24 cellular contexts compared by ENCODE assay signal in genomic region chr3:42182555-42182954, GRCh38.
DNase-seq lines count a peak whose midpoint lies in the region; ATAC-seq and TF ChIP-seq lines count a peak whose summit lies in the region.
"Had no signal": no experiment of that assay in that cellular context is flagged by ENCODE, and none has a peak within 500 bp of the region (broad histone marks: within the 10 kb centered on the region; RNA-seq: fewer than 3 reads in every experiment).

No MANE protein-coding gene starts in this region.

- H3K4me3 ChIP-seq in GM23338 (no peak overlapping the region), gastrocnemius medialis (no peak overlapping the region), OCI-LY7 (ENCODE audit: low read depth, low read length, poor library complexity, severe bottlenecking) (no peak overlapping the region)
- H3K4me3 ChIP-seq: dorsolateral prefrontal cortex, HAP-1, transverse colon had no signal

- in situ Hi-C loops in gastrocnemius medialis (cut with MboI; ENCODE audit: low sequenced_read_pairs in 4 of 4), result loop anchor here in 2 of 4 donors (25.0 kb wide), 1 partner anchor 170 kb away; no protein-coding TSS in a partner anchor

- CTCF ChIA-PET in HEK293T (lab: Yijun Ruan, JAX) (interaction anchor here (0.9 kb wide), 1 partner anchor 9 kb away, joined by 4 read pairs; no protein-coding TSS in a partner anchor), OCI-LY7 (lab: Charles Lee; ENCODE audit: unreplicated experiment) (no interaction called here)

- TF ChIP-seq POLR2A in gastrocnemius medialis (IDR thresholded peaks at IDR 0.05), result no peak

- intact Hi-C loops in gastrocnemius medialis (cut with DNase I; ENCODE audit: low total_unique reads), result no loop called here
- intact Hi-C loops in OCI-LY7 (cut with micrococcal nuclease; ENCODE audit: unreplicated experiment), result no loop called here

- peaks cover 6% of the 10 kb centered on the region for H3K27me3 Mint-ChIP-seq in GM23338 (ENCODE audit: insufficient read depth, low read depth, poor library complexity)
- H3K27me3 Mint-ChIP-seq: stimulated activated naive CD8-positive, alpha-beta T cell treated with anti-CD3 and anti-CD28 coated beads, Interleukin-15, amount 100 ng/mL, for 72 hours had no signal

- peaks cover 27% of the 10 kb centered on the region for H3K4me1 Mint-ChIP-seq in GM23338

- H3F3A ChIP-seq in GM23338 (replicated peaks; ENCODE audit: low read depth), result no peaks in the 10 kb centered on the region

- no peak overlapping the region for H3K4me3 Mint-ChIP-seq in GM23338
- H3K4me3 Mint-ChIP-seq: activated T-cell treated with anti-CD3 and anti-CD28 coated beads, Interleukin-2, amount 50 U/mL, for 4 hours; neural crest cell; stimulated activated naive CD8-positive, alpha-beta T cell treated with anti-CD3 and anti-CD28 coated beads, Interleukin-15, amount 100 ng/mL, for 72 hours had no signal

- H3K9me3 Mint-ChIP-seq in GM23338, result no peaks in the 10 kb centered on the region; the same call in 2 of the 3 replicates
- H3K9me3 Mint-ChIP-seq: activated T-cell treated with anti-CD3 and anti-CD28 coated beads, Interleukin-2, amount 50 U/mL, for 4 hours; neural crest cell; stimulated activated naive CD8-positive, alpha-beta T cell treated with anti-CD3 and anti-CD28 coated beads, Interleukin-15, amount 100 ng/mL, for 72 hours had no signal

- peak; percentile 38 for DNase-seq in activated effector memory CD4-positive, alpha-beta T cell treated with anti-CD3 and anti-CD28 coated beads, Interleukin-2, amount 50 U/mL, for 16 hours
- DNase-seq in activated effector memory CD4-positive, alpha-beta T cell treated with Interleukin-2 at 50 U/mL for 16 hours, result no peak
- DNase-seq in GM23338 (ENCODE audit: low spot score) (no peak), fibroblast of peridontal ligament (ENCODE audit: extremely low read depth) (peak; percentile 78), gastrocnemius medialis (no peak), HEK293T (ENCODE audit: extremely low spot score) (no peak), C1 segment of cervical spinal cord (lab: John Stamatoyannopoulos, UW) (no peak), OCI-LY7 (ENCODE audit: low spot score) (no peak)
- DNase-seq: activated CD4-positive, alpha-beta T cell treated with anti-CD3 and anti-CD28 coated beads for 4 hours; activated naive CD4-positive, alpha-beta T cell treated with Interleukin-2 at 50 U/mL for 16 hours; activated T-cell treated with anti-CD3 and anti-CD28 coated beads, Interleukin-2, amount 50 U/mL, for 4 hours; amniotic stem cell; BE2C; COR-L47; dorsolateral prefrontal cortex; KG1; NCI-H1436; NCI-H524; NK-92 treated with Interleukin-12 subunit alpha and Interleukin-12 subunit beta, amount 100 ng/mL, for 24 hours; stimulated activated naive CD8-positive, alpha-beta T cell treated with anti-CD3 and anti-CD28 coated beads, Interleukin-15, amount 100 ng/mL, for 72 hours; transverse colon had no signal

- H3K4me2 ChIP-seq in GM23338 (no peak overlapping the region), OCI-LY7 (ENCODE audit: low read length) (no peak overlapping the region)

- BruUV-seq in OCI-LY7 (replicated peaks; lab: Mats Ljungman, UMichigan), result no TSS peak

- no peaks in the 10 kb centered on the region for H3K9me3 ChIP-seq in gastrocnemius medialis
- no peaks in the 10 kb centered on the region for H3K9me3 ChIP-seq in OCI-LY7 (ENCODE audit: low read length)
- H3K9me3 ChIP-seq: BE2C, HAP-1, transverse colon had no signal

- H3K4me1 ChIP-seq in GM23338 (ENCODE audit: insufficient read depth), result peaks cover 23% of the 10 kb centered on the region
- H3K4me1 ChIP-seq in gastrocnemius medialis, result peaks cover 42 to 59% of the 10 kb centered on the region in 2 donors
- peaks cover 37% of the 10 kb centered on the region for H3K4me1 ChIP-seq in OCI-LY7 (ENCODE audit: insufficient read depth, low read length, poor library complexity, severe bottlenecking)
- H3K4me1 ChIP-seq: BE2C had no signal

- H3K79me2 ChIP-seq in GM23338 (replicated peaks; ENCODE audit: insufficient read depth), result peaks cover 18% of the 10 kb centered on the region
- peaks cover 42% of the 10 kb centered on the region; the same call in 1 of the 2 replicates for H3K79me2 ChIP-seq in OCI-LY7 (ENCODE audit: insufficient read depth, low read depth, low read length)

- H3K27ac Mint-ChIP-seq in GM23338, result no peak overlapping the region

- POLR2A ChIA-PET in HEK293T (lab: Yijun Ruan, JAX) (no interaction called here), OCI-LY7 (lab: Charles Lee) (interaction anchor here (1.0 kb wide), 1 partner anchor 10 kb away, joined by 4 read pairs; no protein-coding TSS in a partner anchor)

- H3K36me3 ChIP-seq in GM23338 (ENCODE audit: insufficient read depth) (no peaks in the 10 kb centered on the region; the same call in 1 of the 2 replicates), gastrocnemius medialis (no peaks in the 10 kb centered on the region), OCI-LY7 (ENCODE audit: insufficient read depth, low read length) (peaks cover 70% of the 10 kb centered on the region)
- H3K36me3 ChIP-seq: BE2C, HAP-1 had no signal

- H2AFZ ChIP-seq in GM23338 (no peak overlapping the region), OCI-LY7 (ENCODE audit: low read length) (no peak overlapping the region)

- ATAC-seq in GM23338, result no peak
- ATAC-seq in gastrocnemius medialis, result no peak
- ATAC-seq: activated T-cell treated with anti-CD3 and anti-CD28 coated beads, Interleukin-2, amount 50 U/mL, for 4 hours; sciatic nerve; stimulated activated naive CD8-positive, alpha-beta T cell treated with anti-CD3 and anti-CD28 coated beads, Interleukin-15, amount 100 ng/mL, for 72 hours had no signal

- H3K27ac ChIP-seq in GM23338 (ENCODE audit: low read depth), result peak overlapping the region; percentile 80; the same call in 1 of the 2 replicates
- H3K27ac ChIP-seq in gastrocnemius medialis, result peak overlapping the region; percentile 21 to 50 (median 39)
- no peak overlapping the region for H3K27ac ChIP-seq in OCI-LY7 (ENCODE audit: low read depth, low read length, poor library complexity, severe bottlenecking)

- H3K36me3 Mint-ChIP-seq in GM23338 (ENCODE audit: low read depth), result peaks cover 18% of the 10 kb centered on the region

- no peak for TF ChIP-seq CTCF in GM23338 (conservative IDR thresholded peaks at IDR 0.05; ENCODE audit: low read depth in 2 of 2)
- no peak for TF ChIP-seq CTCF in gastrocnemius medialis (IDR thresholded peaks at IDR 0.05 in 4 of 5, conservative IDR thresholded peaks at IDR 0.05 in 1 of 5)
- TF ChIP-seq CTCF in OCI-LY7 (conservative IDR thresholded peaks at IDR 0.05; ENCODE audit: low read length), result no peak

- H3K27me3 ChIP-seq in GM23338 (ENCODE audit: insufficient read depth), result no peaks in the 10 kb centered on the region
- H3K27me3 ChIP-seq in gastrocnemius medialis, result no peaks in the 10 kb centered on the region
- H3K27me3 ChIP-seq: BE2C, dorsolateral prefrontal cortex, transverse colon had no signal

- H3K9me2 ChIP-seq in GM23338 (ENCODE audit: insufficient read depth), result no peaks in the 10 kb centered on the region
- no peaks in the 10 kb centered on the region for H3K9me2 ChIP-seq in OCI-LY7 (ENCODE audit: insufficient read depth, low read length)

- H4K20me1 ChIP-seq in GM23338 (replicated peaks; ENCODE audit: insufficient read depth) (no peaks in the 10 kb centered on the region), OCI-LY7 (ENCODE audit: insufficient read depth, low read length) (no peaks in the 10 kb centered on the region)

TF ChIP-seq in GM23338, 12 proteins besides CTCF, POLR2A, EP300 and RAD21 (continues in another document):
- TF ChIP-seq ETS1 (IDR thresholded peaks at IDR 0.05), result no peak
- no peak for TF ChIP-seq NANOG (IDR thresholded peaks at IDR 0.05; ENCODE audit: borderline replicate concordance)
- no peak for TF ChIP-seq CREB1 (CRISPR knock-in tag; IDR thresholded peaks at IDR 0.05; ENCODE audit: low read depth)

TF ChIP-seq in HEK293T, 16 proteins besides CTCF, POLR2A, EP300 and RAD21:
- TF ChIP-seq FOXM1 (IDR thresholded peaks at IDR 0.05; ENCODE audit: borderline replicate concordance) (no peak), L3MBTL2 (conservative IDR thresholded peaks at IDR 0.05) (no peak), HDGF (IDR thresholded peaks at IDR 0.05; ENCODE audit: borderline replicate concordance) (no peak), SUZ12 (IDR thresholded peaks at IDR 0.05) (no peak), NFRKB (IDR thresholded peaks at IDR 0.05) (no peak), SP1 (IDR thresholded peaks at IDR 0.05) (no peak), FOXK2 (IDR thresholded peaks at IDR 0.05) (no peak), PKNOX1 (IDR thresholded peaks at IDR 0.05) (no peak), ARNT (IDR thresholded peaks at IDR 0.05) (no peak), ELF4 (IDR thresholded peaks at IDR 0.05) (no peak), BHLHE40 (IDR thresholded peaks at IDR 0.05; ENCODE audit: borderline replicate concordance) (no peak), LEF1 (IDR thresholded peaks at IDR 0.05; ENCODE audit: borderline replicate concordance) (no peak), FOXA1 (IDR thresholded peaks at IDR 0.05) (no peak)

Comparison
In these comparisons a context has a peak if more than half of its experiments do, and no peak if none do; other contexts are left out.
1. DNase-seq: peak in activated effector memory CD4-positive, alpha-beta T cell treated with anti-CD3 and anti-CD28 coated beads, Interleukin-2, amount 50 U/mL, for 16 hours (single experiment) and fibroblast of peridontal ligament (single experiment); none in activated effector memory CD4-positive, alpha-beta T cell treated with Interleukin-2 at 50 U/mL for 16 hours (single experiment), GM23338 (single experiment), gastrocnemius medialis (0 of 2), HEK293T (single experiment), C1 segment of cervical spinal cord (0 of 14) and OCI-LY7 (single experiment).